16 cellular contexts compared by ENCODE assay signal in genomic region chr13:85582890-85583289, GRCh38.
"Had no signal": no experiment of that assay in that cellular context is flagged by ENCODE, and none has a peak within 500 bp of the region (broad histone marks: within the 10 kb centered on the region; RNA-seq: fewer than 3 reads in every experiment).

No MANE protein-coding gene starts in this region.

- DNase-seq: activated CD4-positive, alpha-beta T cell treated with anti-CD3 and anti-CD28 coated beads, Interleukin-2, amount 50 U/mL, for 4 hours; activated CD4-positive, CD25-positive, alpha-beta regulatory T cell treated with anti-CD3 and anti-CD28 coated beads, Interleukin-2, amount 50 U/mL, for 72 hours; activated CD8-positive, alpha-beta memory T cell treated with anti-CD3 and anti-CD28 coated beads, Interleukin-2, amount 10 ng/mL, durations not matched to agents 7 days and 5 days; activated effector memory CD4-positive, alpha-beta T cell treated with anti-CD3 and anti-CD28 coated beads, Interleukin-2, amount 50 U/mL, for 16 hours; activated T-cell treated with anti-CD3 and anti-CD28 coated beads, Interleukin-2, amount 50 U/mL, for 24 hours; gastrocnemius medialis; heart right ventricle; islet precursor cell; left ventricle myocardium inferior; mesenchymal stem cell; occipital lobe; right lobe of liver; stimulated activated CD4-positive, alpha-beta T cell treated with anti-CD3 and anti-CD28 coated beads, Interleukin-2, amount 100 ng/mL, for 24 hours; stimulated activated naive CD4-positive, alpha-beta T cell; T-helper 2 cell had no signal

- ATAC-seq: activated CD8-positive, alpha-beta memory T cell treated with anti-CD3 and anti-CD28 coated beads, Interleukin-2, amount 10 ng/mL, durations not matched to agents 7 days and 5 days; activated naive CD4-positive, alpha-beta T cell treated with anti-CD3 and anti-CD28 coated beads, Interleukin-2, amount 50 U/mL, for 72 hours; gastrocnemius medialis; heart right ventricle; right lobe of liver had no signal
